8 cellular contexts compared by ENCODE assay signal in the genomic region with DNA sequence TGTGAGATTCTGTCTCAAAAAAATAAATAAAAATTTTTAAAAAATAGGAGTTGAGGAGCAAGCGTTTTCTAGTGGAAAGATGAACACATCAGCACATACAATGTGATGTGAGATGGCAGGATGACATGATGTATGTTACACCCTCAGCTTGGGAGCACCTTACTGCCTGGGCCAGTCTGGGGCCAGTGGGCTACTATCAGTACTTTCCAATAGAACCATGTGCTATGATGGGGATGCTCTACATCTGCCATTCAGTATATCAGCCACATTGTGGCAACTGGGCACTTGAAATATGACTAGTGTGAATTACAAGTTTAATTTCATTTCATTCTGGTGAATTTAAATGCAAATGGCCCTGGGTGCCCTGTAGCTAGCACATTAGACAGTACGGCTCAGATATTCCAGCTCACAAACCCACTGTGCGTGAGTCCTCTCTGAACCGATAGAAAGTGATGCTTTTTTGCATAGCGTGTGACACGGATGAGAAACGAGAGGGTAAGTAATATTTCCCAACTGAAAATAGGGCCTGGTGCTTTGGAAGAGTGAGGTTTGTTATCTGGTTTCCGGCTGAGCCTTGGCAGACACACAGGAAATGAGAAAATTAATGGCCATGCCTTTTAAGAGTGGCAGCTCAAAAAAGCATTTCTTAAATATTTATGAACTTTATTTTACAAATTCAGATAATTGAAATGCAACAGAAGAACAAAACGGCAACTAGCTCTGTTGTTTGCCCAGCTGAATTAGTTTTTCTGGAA.
A peak's percentile ranks its signal among the peaks of the same experiment; 100 is the strongest.
DNase-seq lines count a peak whose midpoint lies in the region; ATAC-seq, FAIRE-seq and TF ChIP-seq lines count a peak whose summit lies in the region.

No MANE protein-coding gene starts in this region.

- CTCF ChIA-PET in activated CD8-positive, alpha-beta T cell treated with anti-CD3 and anti-CD28 coated beads for 36 hours (lab: Charles Lee): interaction anchor here (1.0 to 1.1 kb wide), 2 partner anchors 10 to 609 kb away, joined by 3 to 5 read pairs; no protein-coding TSS in a partner anchor
- CTCF ChIA-PET in naive thymus-derived CD4-positive, alpha-beta T cell (lab: Charles Lee): interaction anchor here (0.7 kb wide), 1 partner anchor 1340 kb away, joined by 5 read pairs; no protein-coding TSS in a partner anchor

- peak overlapping the region in 11 of 12 donors; percentile 2 to 71 (median 36) for H3K27ac ChIP-seq in heart left ventricle
- peak overlapping the region; percentile 10 for H3K27ac ChIP-seq in naive thymus-derived CD4-positive, alpha-beta T cell (ENCODE audit: low read depth, low read length)

- H3K4me3 Mint-ChIP-seq in activated CD8-positive, alpha-beta T cell treated with anti-CD3 and anti-CD28 coated beads for 36 hours: no peak overlapping the region
- H3K4me3 Mint-ChIP-seq in naive thymus-derived CD4-positive, alpha-beta T cell: peak overlapping the region in 8 of 10 donors; percentile 17 to 72 (median 50)

- no peak for FAIRE-seq in RCC 7860 (lab: Jason Lieb, UNC)

- intact Hi-C loops in heart left ventricle (cut with DNase I): no loop called here
- intact Hi-C loops in cardiac septum (cut with DNase I): loop anchor here (5.0 kb wide), 1 partner anchor 37 kb away; no protein-coding TSS in a partner anchor
- intact Hi-C loops in activated CD8-positive, alpha-beta T cell treated with anti-CD3 and anti-CD28 coated beads for 36 hours (cut with micrococcal nuclease): no loop called here
- intact Hi-C loops in naive thymus-derived CD4-positive, alpha-beta T cell (cut with micrococcal nuclease): loop anchor here (5.0 kb wide), 1 partner anchor 203 kb away; a partner anchor contains a TSS

- no peaks in the 10 kb centered on the region for H3K9me3 ChIP-seq in heart left ventricle
- no peaks in the 10 kb centered on the region for H3K9me3 ChIP-seq in naive thymus-derived CD4-positive, alpha-beta T cell (ENCODE audit: control insufficient read depth in 2 of 3, low read length in 3 of 3)

- no peaks in the 10 kb centered on the region for H3K9me3 Mint-ChIP-seq in activated CD8-positive, alpha-beta T cell treated with anti-CD3 and anti-CD28 coated beads for 36 hours
- no peaks in the 10 kb centered on the region for H3K9me3 Mint-ChIP-seq in naive thymus-derived CD4-positive, alpha-beta T cell

- peak in 3 of 4 donors; percentile 16 to 33 (median 31) for ATAC-seq in heart left ventricle
- ATAC-seq in HG03460 (IDR thresholded peaks at IDR 0.05; ENCODE audit: unreplicated experiment): peak; percentile 57
- peak; percentile 77 for ATAC-seq in activated CD8-positive, alpha-beta T cell treated with anti-CD3 and anti-CD28 coated beads for 36 hours
- no peak for ATAC-seq in naive thymus-derived CD4-positive, alpha-beta T cell

- WGBS in heart left ventricle, 4 donors: 29 to 44% (median 34%) methylated on average over 9 of the region's 9 CpGs

- H3K27me3 Mint-ChIP-seq in activated CD8-positive, alpha-beta T cell treated with anti-CD3 and anti-CD28 coated beads for 36 hours: no peaks in the 10 kb centered on the region
- no peaks in the 10 kb centered on the region for H3K27me3 Mint-ChIP-seq in naive thymus-derived CD4-positive, alpha-beta T cell

- peaks cover 0 to 35% (median 17%) of the 10 kb centered on the region in 12 donors for H3K4me1 ChIP-seq in heart left ventricle
- peaks cover 4 to 9% of the 10 kb centered on the region in 2 donors for H3K4me1 ChIP-seq in naive thymus-derived CD4-positive, alpha-beta T cell (ENCODE audit: control insufficient read depth in 2 of 2, insufficient read depth in 2 of 2, low read length in 2 of 2)

- H3K36me3 Mint-ChIP-seq in activated CD8-positive, alpha-beta T cell treated with anti-CD3 and anti-CD28 coated beads for 36 hours (ENCODE audit: low read depth): peaks cover 22% of the 10 kb centered on the region
- H3K36me3 Mint-ChIP-seq in naive thymus-derived CD4-positive, alpha-beta T cell: peaks cover 0 to 23% (median 13%) of the 10 kb centered on the region in 5 donors

- H3K27ac Mint-ChIP-seq in activated CD8-positive, alpha-beta T cell treated with anti-CD3 and anti-CD28 coated beads for 36 hours: peak overlapping the region; percentile 84
- peak overlapping the region in 8 of 9 donors; percentile 28 to 83 (median 58) for H3K27ac Mint-ChIP-seq in naive thymus-derived CD4-positive, alpha-beta T cell

- peaks cover 47% of the 10 kb centered on the region for H3K4me1 Mint-ChIP-seq in activated CD8-positive, alpha-beta T cell treated with anti-CD3 and anti-CD28 coated beads for 36 hours (ENCODE audit: low read depth)
- peaks cover 10 to 56% (median 39%) of the 10 kb centered on the region in 7 donors for H3K4me1 Mint-ChIP-seq in naive thymus-derived CD4-positive, alpha-beta T cell

- no peak overlapping the region for H3K4me3 ChIP-seq in heart left ventricle
- no peak overlapping the region for H3K4me3 ChIP-seq in naive thymus-derived CD4-positive, alpha-beta T cell (ENCODE audit: low read length)

- TF ChIP-seq CTCF in heart left ventricle (IDR thresholded peaks at IDR 0.05): no peak
- TF ChIP-seq CTCF in activated CD8-positive, alpha-beta T cell treated with anti-CD3 and anti-CD28 coated beads for 36 hours (IDR thresholded peaks at IDR 0.05): no peak

- H3K27me3 ChIP-seq in heart left ventricle: no peaks in the 10 kb centered on the region
- no peaks in the 10 kb centered on the region for H3K27me3 ChIP-seq in naive thymus-derived CD4-positive, alpha-beta T cell (ENCODE audit: control insufficient read depth in 2 of 2, insufficient read depth in 2 of 2, low read length in 2 of 2)

- no peak for TF ChIP-seq POLR2A in heart left ventricle (IDR thresholded peaks at IDR 0.05)

- H3K36me3 ChIP-seq in heart left ventricle: peaks cover 0 to 38% (median 20%) of the 10 kb centered on the region in 9 donors
- peaks cover 0 to 18% (median 5%) of the 10 kb centered on the region in 3 experiments for H3K36me3 ChIP-seq in naive thymus-derived CD4-positive, alpha-beta T cell (ENCODE audit: control insufficient read depth in 2 of 3, insufficient read depth in 3 of 3, low read length in 3 of 3)

- POLR2A ChIA-PET in activated CD8-positive, alpha-beta T cell treated with anti-CD3 and anti-CD28 coated beads for 36 hours (lab: Charles Lee): interaction anchor here (1.0 to 1.6 kb wide), 4 partner anchors 8 to 204 kb away, joined by 3 to 4 read pairs (median 4); no protein-coding TSS in a partner anchor
- POLR2A ChIA-PET in naive thymus-derived CD4-positive, alpha-beta T cell (lab: Charles Lee): interaction anchor here (0.8 kb wide), 1 partner anchor 10 kb away, joined by 3 read pairs; no protein-coding TSS in a partner anchor

- no peak for DNase-seq in heart left ventricle
- DNase-seq in cardiac septum (ENCODE audit: low spot score): no peak
- peak; percentile 63 for DNase-seq in activated CD8-positive, alpha-beta T cell treated with anti-CD3 and anti-CD28 coated beads for 36 hours
- DNase-seq in naive thymus-derived CD4-positive, alpha-beta T cell: no peak
- DNase-seq in NCI-H524 treated with DMSO at 0.1 percent for 48 hours (lab: John Stamatoyannopoulos, UW): no peak
- no peak for DNase-seq in RCC 7860 (ENCODE audit: low spot score)
- DNase-seq in 8988T: no peak

Comparison
In these comparisons a context has a peak if more than half of its experiments do, and no peak if none do; other contexts are left out.
1. intact Hi-C loops: an anchor here in cardiac septum (5.0 kb wide) and naive thymus-derived CD4-positive, alpha-beta T cell (5.0 kb wide); none called in heart left ventricle and activated CD8-positive, alpha-beta T cell treated with anti-CD3 and anti-CD28 coated beads for 36 hours.